ENCODE assay signal across 3 cellular contexts in the genomic region with DNA sequence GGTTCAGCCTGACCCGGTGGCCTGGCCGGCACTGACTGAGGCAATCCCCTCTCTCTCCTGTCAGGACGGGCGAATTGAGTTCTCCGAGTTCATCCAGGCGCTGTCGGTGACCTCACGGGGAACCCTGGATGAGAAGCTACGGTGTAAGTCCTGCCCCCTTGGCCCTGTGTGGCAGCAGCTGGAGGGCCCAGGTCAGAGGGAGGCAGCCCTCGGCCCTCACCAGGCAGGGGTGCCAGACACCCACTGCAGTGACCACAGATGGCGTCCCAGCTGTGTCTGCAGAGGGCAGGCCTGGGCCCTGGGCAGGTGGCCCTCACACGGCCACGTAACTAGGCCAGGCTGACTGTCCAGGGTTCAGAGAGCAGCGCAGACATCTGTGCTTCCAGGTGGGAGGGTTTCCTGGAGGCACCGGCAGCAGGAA.
A peak's percentile ranks its signal among the peaks of the same experiment; 100 is the strongest.
TF ChIP-seq lines count a peak whose summit lies in the region.

No MANE protein-coding gene starts in this region.

TF ChIP-seq in IMR-90, 13 proteins besides CTCF, POLR2A, EP300 and RAD21:
- TF ChIP-seq SMC3 (IDR thresholded peaks at IDR 0.05; ENCODE audit: low read depth, low read length) = no peak
- TF ChIP-seq RCOR1 (IDR thresholded peaks at IDR 0.05; ENCODE audit: insufficient replicate concordance, low read length) = no peak
- no peak for TF ChIP-seq MAFK (IDR thresholded peaks at IDR 0.05; ENCODE audit: low read depth, low read length)
- TF ChIP-seq MAZ (IDR thresholded peaks at IDR 0.05; ENCODE audit: borderline replicate concordance, low read depth, low read length) = no peak
- no peak for TF ChIP-seq NFE2L2 (IDR thresholded peaks at IDR 0.05; ENCODE audit: low read depth, low read length)
- no peak for TF ChIP-seq MXI1 (IDR thresholded peaks at IDR 0.05; ENCODE audit: borderline replicate concordance, low read depth, low read length)
- TF ChIP-seq, protein P1, sequence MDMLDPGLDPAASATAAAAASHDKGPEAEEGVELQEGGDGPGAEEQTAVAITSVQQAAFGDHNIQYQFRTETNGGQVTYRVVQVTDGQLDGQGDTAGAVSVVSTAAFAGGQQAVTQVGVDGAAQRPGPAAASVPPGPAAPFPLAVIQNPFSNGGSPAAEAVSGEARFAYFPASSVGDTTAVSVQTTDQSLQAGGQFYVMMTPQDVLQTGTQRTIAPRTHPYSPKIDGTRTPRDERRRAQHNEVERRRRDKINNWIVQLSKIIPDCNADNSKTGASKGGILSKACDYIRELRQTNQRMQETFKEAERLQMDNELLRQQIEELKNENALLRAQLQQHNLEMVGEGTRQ (IDR thresholded peaks at IDR 0.05; ENCODE audit: low read depth, low read length) = no peak
- no peak for TF ChIP-seq CEBPB (IDR thresholded peaks at IDR 0.05; ENCODE audit: low read depth, low read length)
- TF ChIP-seq, protein P2, sequence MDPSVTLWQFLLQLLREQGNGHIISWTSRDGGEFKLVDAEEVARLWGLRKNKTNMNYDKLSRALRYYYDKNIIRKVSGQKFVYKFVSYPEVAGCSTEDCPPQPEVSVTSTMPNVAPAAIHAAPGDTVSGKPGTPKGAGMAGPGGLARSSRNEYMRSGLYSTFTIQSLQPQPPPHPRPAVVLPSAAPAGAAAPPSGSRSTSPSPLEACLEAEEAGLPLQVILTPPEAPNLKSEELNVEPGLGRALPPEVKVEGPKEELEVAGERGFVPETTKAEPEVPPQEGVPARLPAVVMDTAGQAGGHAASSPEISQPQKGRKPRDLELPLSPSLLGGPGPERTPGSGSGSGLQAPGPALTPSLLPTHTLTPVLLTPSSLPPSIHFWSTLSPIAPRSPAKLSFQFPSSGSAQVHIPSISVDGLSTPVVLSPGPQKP (IDR thresholded peaks at IDR 0.05; ENCODE audit: borderline replicate concordance, low read depth, low read length) = no peak
- TF ChIP-seq RFX5 (IDR thresholded peaks at IDR 0.05; ENCODE audit: low read depth, low read length) = no peak
- TF ChIP-seq FOS (IDR thresholded peaks at IDR 0.05; ENCODE audit: low read depth, low read length) = no peak
- no peak for TF ChIP-seq BHLHE40 (IDR thresholded peaks at IDR 0.05; ENCODE audit: low read depth, low read length)
- no peak for TF ChIP-seq CHD1 (IDR thresholded peaks at IDR 0.05; ENCODE audit: low read depth, low read length)
TF ChIP-seq in IMR-90: peak in this region for 0.

TF ChIP-seq in SK-N-SH treated with all-trans-retinoic acid at 6 μM for 48 hours, 23 proteins besides CTCF, POLR2A, EP300 and RAD21:
- TF ChIP-seq TOX (CRISPR knock-in tag; IDR thresholded peaks at IDR 0.05; ENCODE audit: borderline replicate concordance) (no peak), ZFP30 (CRISPR knock-in tag; IDR thresholded peaks at IDR 0.05) (no peak), ZNF70 (CRISPR knock-in tag; IDR thresholded peaks at IDR 0.05) (no peak), ZFP3 (CRISPR knock-in tag; IDR thresholded peaks at IDR 0.05) (no peak), TCF4 (CRISPR knock-in tag; IDR thresholded peaks at IDR 0.05; ENCODE audit: borderline replicate concordance) (no peak), ISL1 (CRISPR knock-in tag; IDR thresholded peaks at IDR 0.05) (no peak), ESRRG (CRISPR knock-in tag; IDR thresholded peaks at IDR 0.05) (no peak), ZNF565 (CRISPR knock-in tag; conservative IDR thresholded peaks at IDR 0.05; ENCODE audit: low read depth) (no peak)
- TF ChIP-seq, protein P3, sequence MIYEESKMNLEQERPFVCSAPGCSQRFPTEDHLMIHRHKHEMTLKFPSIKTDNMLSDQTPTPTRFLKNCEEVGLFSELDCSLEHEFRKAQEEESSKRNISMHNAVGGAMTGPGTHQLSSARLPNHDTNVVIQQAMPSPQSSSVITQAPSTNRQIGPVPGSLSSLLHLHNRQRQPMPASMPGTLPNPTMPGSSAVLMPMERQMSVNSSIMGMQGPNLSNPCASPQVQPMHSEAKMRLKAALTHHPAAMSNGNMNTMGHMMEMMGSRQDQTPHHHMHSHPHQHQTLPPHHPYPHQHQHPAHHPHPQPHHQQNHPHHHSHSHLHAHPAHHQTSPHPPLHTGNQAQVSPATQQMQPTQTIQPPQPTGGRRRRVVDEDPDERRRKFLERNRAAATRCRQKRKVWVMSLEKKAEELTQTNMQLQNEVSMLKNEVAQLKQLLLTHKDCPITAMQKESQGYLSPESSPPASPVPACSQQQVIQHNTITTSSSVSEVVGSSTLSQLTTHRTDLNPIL (CRISPR knock-in tag; IDR thresholded peaks at IDR 0.05; ENCODE audit: low read depth) = no peak
- TF ChIP-seq, protein P4, sequence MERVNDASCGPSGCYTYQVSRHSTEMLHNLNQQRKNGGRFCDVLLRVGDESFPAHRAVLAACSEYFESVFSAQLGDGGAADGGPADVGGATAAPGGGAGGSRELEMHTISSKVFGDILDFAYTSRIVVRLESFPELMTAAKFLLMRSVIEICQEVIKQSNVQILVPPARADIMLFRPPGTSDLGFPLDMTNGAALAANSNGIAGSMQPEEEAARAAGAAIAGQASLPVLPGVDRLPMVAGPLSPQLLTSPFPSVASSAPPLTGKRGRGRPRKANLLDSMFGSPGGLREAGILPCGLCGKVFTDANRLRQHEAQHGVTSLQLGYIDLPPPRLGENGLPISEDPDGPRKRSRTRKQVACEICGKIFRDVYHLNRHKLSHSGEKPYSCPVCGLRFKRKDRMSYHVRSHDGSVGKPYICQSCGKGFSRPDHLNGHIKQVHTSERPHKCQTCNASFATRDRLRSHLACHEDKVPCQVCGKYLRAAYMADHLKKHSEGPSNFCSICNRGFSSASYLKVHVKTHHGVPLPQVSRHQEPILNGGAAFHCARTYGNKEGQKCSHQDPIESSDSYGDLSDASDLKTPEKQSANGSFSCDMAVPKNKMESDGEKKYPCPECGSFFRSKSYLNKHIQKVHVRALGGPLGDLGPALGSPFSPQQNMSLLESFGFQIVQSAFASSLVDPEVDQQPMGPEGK (CRISPR knock-in tag; IDR thresholded peaks at IDR 0.05; ENCODE audit: borderline replicate concordance) = no peak
- TF ChIP-seq, protein P5, sequence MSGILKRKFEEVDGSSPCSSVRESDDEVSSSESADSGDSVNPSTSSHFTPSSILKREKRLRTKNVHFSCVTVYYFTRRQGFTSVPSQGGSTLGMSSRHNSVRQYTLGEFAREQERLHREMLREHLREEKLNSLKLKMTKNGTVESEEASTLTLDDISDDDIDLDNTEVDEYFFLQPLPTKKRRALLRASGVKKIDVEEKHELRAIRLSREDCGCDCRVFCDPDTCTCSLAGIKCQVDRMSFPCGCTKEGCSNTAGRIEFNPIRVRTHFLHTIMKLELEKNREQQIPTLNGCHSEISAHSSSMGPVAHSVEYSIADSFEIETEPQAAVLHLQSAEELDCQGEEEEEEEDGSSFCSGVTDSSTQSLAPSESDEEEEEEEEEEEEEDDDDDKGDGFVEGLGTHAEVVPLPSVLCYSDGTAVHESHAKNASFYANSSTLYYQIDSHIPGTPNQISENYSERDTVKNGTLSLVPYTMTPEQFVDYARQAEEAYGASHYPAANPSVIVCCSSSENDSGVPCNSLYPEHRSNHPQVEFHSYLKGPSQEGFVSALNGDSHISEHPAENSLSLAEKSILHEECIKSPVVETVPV (CRISPR knock-in tag; IDR thresholded peaks at IDR 0.05) = no peak

TF ChIP-seq in HepG2, 621 proteins besides CTCF, POLR2A, EP300 and RAD21:
- TF ChIP-seq, protein P6, sequence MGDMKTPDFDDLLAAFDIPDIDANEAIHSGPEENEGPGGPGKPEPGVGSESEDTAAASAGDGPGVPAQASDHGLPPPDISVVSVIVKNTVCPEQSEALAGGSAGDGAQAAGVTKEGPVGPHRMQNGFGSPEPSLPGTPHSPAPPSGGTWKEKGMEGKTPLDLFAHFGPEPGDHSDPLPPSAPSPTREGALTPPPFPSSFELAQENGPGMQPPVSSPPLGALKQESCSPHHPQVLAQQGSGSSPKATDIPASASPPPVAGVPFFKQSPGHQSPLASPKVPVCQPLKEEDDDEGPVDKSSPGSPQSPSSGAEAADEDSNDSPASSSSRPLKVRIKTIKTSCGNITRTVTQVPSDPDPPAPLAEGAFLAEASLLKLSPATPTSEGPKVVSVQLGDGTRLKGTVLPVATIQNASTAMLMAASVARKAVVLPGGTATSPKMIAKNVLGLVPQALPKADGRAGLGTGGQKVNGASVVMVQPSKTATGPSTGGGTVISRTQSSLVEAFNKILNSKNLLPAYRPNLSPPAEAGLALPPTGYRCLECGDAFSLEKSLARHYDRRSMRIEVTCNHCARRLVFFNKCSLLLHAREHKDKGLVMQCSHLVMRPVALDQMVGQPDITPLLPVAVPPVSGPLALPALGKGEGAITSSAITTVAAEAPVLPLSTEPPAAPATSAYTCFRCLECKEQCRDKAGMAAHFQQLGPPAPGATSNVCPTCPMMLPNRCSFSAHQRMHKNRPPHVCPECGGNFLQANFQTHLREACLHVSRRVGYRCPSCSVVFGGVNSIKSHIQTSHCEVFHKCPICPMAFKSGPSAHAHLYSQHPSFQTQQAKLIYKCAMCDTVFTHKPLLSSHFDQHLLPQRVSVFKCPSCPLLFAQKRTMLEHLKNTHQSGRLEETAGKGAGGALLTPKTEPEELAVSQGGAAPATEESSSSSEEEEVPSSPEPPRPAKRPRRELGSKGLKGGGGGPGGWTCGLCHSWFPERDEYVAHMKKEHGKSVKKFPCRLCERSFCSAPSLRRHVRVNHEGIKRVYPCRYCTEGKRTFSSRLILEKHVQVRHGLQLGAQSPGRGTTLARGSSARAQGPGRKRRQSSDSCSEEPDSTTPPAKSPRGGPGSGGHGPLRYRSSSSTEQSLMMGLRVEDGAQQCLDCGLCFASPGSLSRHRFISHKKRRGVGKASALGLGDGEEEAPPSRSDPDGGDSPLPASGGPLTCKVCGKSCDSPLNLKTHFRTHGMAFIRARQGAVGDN (CRISPR knock-in tag; IDR thresholded peaks at IDR 0.05) = peak; percentile 31
- TF ChIP-seq, protein P7, sequence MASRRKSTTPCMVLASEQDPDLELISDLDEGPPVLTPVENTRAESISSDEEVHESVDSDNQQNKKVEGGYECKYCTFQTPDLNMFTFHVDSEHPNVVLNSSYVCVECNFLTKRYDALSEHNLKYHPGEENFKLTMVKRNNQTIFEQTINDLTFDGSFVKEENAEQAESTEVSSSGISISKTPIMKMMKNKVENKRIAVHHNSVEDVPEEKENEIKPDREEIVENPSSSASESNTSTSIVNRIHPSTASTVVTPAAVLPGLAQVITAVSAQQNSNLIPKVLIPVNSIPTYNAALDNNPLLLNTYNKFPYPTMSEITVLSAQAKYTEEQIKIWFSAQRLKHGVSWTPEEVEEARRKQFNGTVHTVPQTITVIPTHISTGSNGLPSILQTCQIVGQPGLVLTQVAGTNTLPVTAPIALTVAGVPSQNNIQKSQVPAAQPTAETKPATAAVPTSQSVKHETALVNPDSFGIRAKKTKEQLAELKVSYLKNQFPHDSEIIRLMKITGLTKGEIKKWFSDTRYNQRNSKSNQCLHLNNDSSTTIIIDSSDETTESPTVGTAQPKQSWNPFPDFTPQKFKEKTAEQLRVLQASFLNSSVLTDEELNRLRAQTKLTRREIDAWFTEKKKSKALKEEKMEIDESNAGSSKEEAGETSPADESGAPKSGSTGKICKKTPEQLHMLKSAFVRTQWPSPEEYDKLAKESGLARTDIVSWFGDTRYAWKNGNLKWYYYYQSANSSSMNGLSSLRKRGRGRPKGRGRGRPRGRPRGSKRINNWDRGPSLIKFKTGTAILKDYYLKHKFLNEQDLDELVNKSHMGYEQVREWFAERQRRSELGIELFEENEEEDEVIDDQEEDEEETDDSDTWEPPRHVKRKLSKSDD (CRISPR knock-in tag; IDR thresholded peaks at IDR 0.05; ENCODE audit: low read depth) = no peak
- TF ChIP-seq HNRNPL (IDR thresholded peaks at IDR 0.05; ENCODE audit: low read depth, low read length) = peak; percentile 76
